In genomic region chr6:106324726-106325335, GRCh38 we compare ENCODE assay signal across 8 cellular contexts. TPM values are rescaled to one million over a fixed set of nuclear protein-coding genes. Genes with fewer than 3 reads are reported as not detected.
DNase-seq lines count a peak whose midpoint lies in the region; ATAC-seq and TF ChIP-seq lines count a peak whose summit lies in the region.

No MANE protein-coding gene starts in this region.

- H3K56ac ChIP-seq in mesendoderm (ENCODE audit: low read length) = peak overlapping the region; percentile 97

- peak overlapping the region; percentile 85 for H3K9ac ChIP-seq in mesendoderm (ENCODE audit: low read length)

- no peak for ATAC-seq in GM21529 (IDR thresholded peaks at IDR 0.05; ENCODE audit: unreplicated experiment)

- H3K79me2 ChIP-seq in mesendoderm (ENCODE audit: control insufficient read depth, insufficient read depth, low read length) = peaks cover 37% of the 10 kb centered on the region

- no peak overlapping the region for H2BK120ac ChIP-seq in mesendoderm (ENCODE audit: low read depth, low read length)

- H4K8ac ChIP-seq in mesendoderm (ENCODE audit: low read depth, low read length) = peak overlapping the region; percentile 58

- H3K4me1 Mint-ChIP-seq in IgD-negative memory B cell = peaks cover 35 to 45% (median 42%) of the 10 kb centered on the region in 3 donors
- peaks cover 38% of the 10 kb centered on the region for H3K4me1 Mint-ChIP-seq in MCF 10A (ENCODE audit: insufficient read depth, unreplicated experiment)

- intact Hi-C loops in MCF 10A (cut with micrococcal nuclease) = no loop called here

- peaks cover 8% of the 10 kb centered on the region for H3K79me1 ChIP-seq in mesendoderm (ENCODE audit: low read length)

- H3K36me3 Mint-ChIP-seq in IgD-negative memory B cell (no peaks in the 10 kb centered on the region), MCF 10A (ENCODE audit: insufficient read depth, unreplicated experiment) (peaks cover 12% of the 10 kb centered on the region)

- peak overlapping the region; percentile 90 for H3K4me3 ChIP-seq in mesendoderm (ENCODE audit: low read length)

- H3K27ac ChIP-seq in mesendoderm (ENCODE audit: low read depth, low read length) = peak overlapping the region; percentile 95

- peak overlapping the region; percentile 63 for H3K4me2 ChIP-seq in mesendoderm (ENCODE audit: low read length)

- peak overlapping the region; percentile 98 to 99 (median 98) for H3K27ac Mint-ChIP-seq in IgD-negative memory B cell
- peak overlapping the region; percentile 99 for H3K27ac Mint-ChIP-seq in MCF 10A (ENCODE audit: low read depth, unreplicated experiment)

- no peak overlapping the region for H3K4ac ChIP-seq in mesendoderm (ENCODE audit: low read depth, low read length)

- POLR2A ChIA-PET in MCF 10A (lab: Yijun Ruan, JAX) = interaction anchor here (0.6 to 3.2 kb wide), 24 partner anchors 9 to 951 kb away, joined by 3 to 30 read pairs (median 4); no protein-coding TSS in a partner anchor

- peak; percentile 16 for DNase-seq in AG20443 (ENCODE audit: low spot score)
- peak; percentile 22 for DNase-seq in MCF 10A (ENCODE audit: unreplicated experiment)
- DNase-seq in mesendoderm = no peak
- no peak for DNase-seq in GOT3 (lab: John Stamatoyannopoulos, UW)
- DNase-seq in G401 (ENCODE audit: low spot score) = no peak
- DNase-seq in NCI-H2081 treated with DMSO at 0.1 percent for 48 hours (lab: John Stamatoyannopoulos, UW) = no peak

- no peak overlapping the region for H2BK5ac ChIP-seq in mesendoderm (ENCODE audit: low read length)

- no peaks in the 10 kb centered on the region for H3K36me3 ChIP-seq in mesendoderm (ENCODE audit: control insufficient read depth, insufficient read depth, low read length)

- no peak overlapping the region for H3K23ac ChIP-seq in mesendoderm (ENCODE audit: low read length)

- CTCF ChIA-PET in MCF 10A (lab: Yijun Ruan, JAX) = interaction anchor here (1.2 to 5.4 kb wide), 3 partner anchors 11 to 239 kb away, joined by 5 to 24 read pairs (median 6); no protein-coding TSS in a partner anchor

- H3K18ac ChIP-seq in mesendoderm (ENCODE audit: low read length) = peak overlapping the region; percentile 75

- no peaks in the 10 kb centered on the region for H3K9me3 Mint-ChIP-seq in IgD-negative memory B cell
- H3K9me3 Mint-ChIP-seq in MCF 10A (ENCODE audit: unreplicated experiment) = peaks cover 10% of the 10 kb centered on the region

- in situ Hi-C loops in G401 (cut with HindIII; ENCODE audit: low sequenced_read_pairs) = no loop called here

- H3K27me3 Mint-ChIP-seq in IgD-negative memory B cell (peaks cover 1% of the 10 kb centered on the region), MCF 10A (ENCODE audit: insufficient read depth, unreplicated experiment) (no peaks in the 10 kb centered on the region)

- no peak overlapping the region for H2AK5ac ChIP-seq in mesendoderm (ENCODE audit: low read length)

- H3K4me1 ChIP-seq in mesendoderm (ENCODE audit: control insufficient read depth, low read depth, low read length) = peaks cover 4% of the 10 kb centered on the region

- no peaks in the 10 kb centered on the region for H3K27me3 ChIP-seq in mesendoderm (ENCODE audit: insufficient read depth, low read length, poor library complexity)

- TF ChIP-seq CTCF in MCF 10A (IDR thresholded peaks at IDR 0.05; ENCODE audit: unreplicated experiment) = no peak

- no peak overlapping the region for H2BK15ac ChIP-seq in mesendoderm (replicated peaks; ENCODE audit: low read depth)

- no CpG with 5 or more reads among the region's 9 CpGs for WGBS in mesendoderm (ENCODE audit: extremely low coverage, insufficient coverage, low lambda C conversion rate)

- no peak overlapping the region for H4K5ac ChIP-seq in mesendoderm (ENCODE audit: low read length)

- H3K4me3 Mint-ChIP-seq in IgD-negative memory B cell (peak overlapping the region; percentile 99 to 100 (median 99)), MCF 10A (ENCODE audit: unreplicated experiment) (peak overlapping the region; percentile 99)

- TSS peak; percentile 66 for BruUV-seq in MCF 10A (replicated peaks; lab: Mats Ljungman, UMichigan)

RNA-seq across cellular contexts. Expression of gene ATG5, which starts 0.7 kb away (rescaled TPM):
- 31.4 TPM for polyA plus RNA-seq in IgD-negative memory B cell
- 26.4 and 33.3 TPM in 2 replicates for total RNA-seq in MCF 10A (2022)
- 23.9 TPM for polyA plus RNA-seq in mesendoderm (2013, experiment 1 of 2)
- polyA plus RNA-seq in mesendoderm (2013, experiment 2 of 2) = 25.5 TPM
- total RNA-seq in G401 (2014; rRNA removed; shearing (Covaris generic)) = 38.6 and 40.8 TPM in 2 replicates

RNA-seq across cellular contexts. Expression of gene CRYBG1, which starts 35.7 kb away (rescaled TPM):
- 18.1 TPM for polyA plus RNA-seq in IgD-negative memory B cell
- 36.5 and 45.3 TPM in 2 replicates for total RNA-seq in MCF 10A (2022)
- polyA plus RNA-seq in mesendoderm (2013, experiment 1 of 2) = 1.1 TPM
- polyA plus RNA-seq in mesendoderm (2013, experiment 2 of 2) = 1.2 TPM
- total RNA-seq in G401 (2014; rRNA removed; shearing (Covaris generic)) = not detected in 2 replicates

Comparison
In these comparisons a context has a peak if more than half of its experiments do, and no peak if none do; other contexts are left out.
1. DNase-seq: peak in AG20443 (single experiment) and MCF 10A (single experiment); none in mesendoderm (single experiment), GOT3 (single experiment), G401 (single experiment) and NCI-H2081 treated with DMSO at 0.1 percent for 48 hours (single experiment).
2. RNA of gene CRYBG1, which starts 35.7 kb away (total RNA-seq): 36.5 to 45.3 TPM in MCF 10A; not detected in G401; every median in the first group is over 10 times any median in the second.